ENCODE assay signal across 8 cellular contexts in genomic region chr1:220044683-220045355, GRCh38. TPM values are rescaled to one million over a fixed set of nuclear protein-coding genes. Genes with fewer than 3 reads are reported as not detected.
DNase-seq lines count a peak whose midpoint lies in the region; TF ChIP-seq lines count a peak whose summit lies in the region.

No MANE protein-coding gene starts in this region.

- peak overlapping the region; percentile 82; the same call in 1 of the 2 replicates for H3K9ac ChIP-seq in HUES64 (ENCODE audit: low read depth, low read length)

- peak overlapping the region; percentile 84 for H3K27ac Mint-ChIP-seq in mesothelial cell of epicardium

- DNase-seq in BE2C (no peak), astrocyte of the spinal cord (ENCODE audit: low read depth, low spot score) (peak; percentile 8), mesothelial cell of epicardium (ENCODE audit: low spot score in 2 of 2, unreplicated experiment in 2 of 2) (no peak), thyroid gland (no peak), NCI-H446 (lab: John Stamatoyannopoulos, UW) (no peak), NCI-H446 treated with DMSO at 0.1 percent for 48 hours (lab: John Stamatoyannopoulos, UW) (no peak), SHP77 treated with DMSO at 0.1 percent for 48 hours (lab: John Stamatoyannopoulos, UW) (no peak)

- H3K27me3 ChIP-seq in BE2C (no peaks in the 10 kb centered on the region), HUES64 (ENCODE audit: insufficient read depth, low read length) (no peaks in the 10 kb centered on the region), thyroid gland (no peaks in the 10 kb centered on the region)

- no peak overlapping the region for H3K27ac ChIP-seq in HUES64 (ENCODE audit: low read depth, low read length)
- no peak overlapping the region for H3K27ac ChIP-seq in thyroid gland

- H3K4me3 ChIP-seq in BE2C (ENCODE audit: low read depth, low read length) (peak overlapping the region; percentile 95), HUES64 (ENCODE audit: low read length) (peak overlapping the region; percentile 71), astrocyte of the spinal cord (ENCODE audit: low read depth, low read length) (peak overlapping the region; percentile 99), thyroid gland (replicated peaks in 1 of 3) (no peak overlapping the region)

- TF ChIP-seq CTCF in BE2C (IDR thresholded peaks at IDR 0.05; ENCODE audit: low read depth, low read length) = no peak
- TF ChIP-seq CTCF in astrocyte of the spinal cord (IDR thresholded peaks at IDR 0.05; ENCODE audit: low read depth, low read length) = no peak
- no peak for TF ChIP-seq CTCF in mesothelial cell of epicardium (IDR thresholded peaks at IDR 0.05; ENCODE audit: unreplicated experiment)
- TF ChIP-seq CTCF in thyroid gland (IDR thresholded peaks at IDR 0.05) = no peak

- no peak for TF ChIP-seq POLR2A in thyroid gland (IDR thresholded peaks at IDR 0.05)

- H3K4me1 Mint-ChIP-seq in mesothelial cell of epicardium = peaks cover 20% of the 10 kb centered on the region

- no peaks in the 10 kb centered on the region for H3K9me3 ChIP-seq in BE2C
- H3K9me3 ChIP-seq in HUES64 (ENCODE audit: insufficient read depth, low read depth, low read length) = no peaks in the 10 kb centered on the region
- no peaks in the 10 kb centered on the region for H3K9me3 ChIP-seq in thyroid gland

- intact Hi-C loops in thyroid gland (cut with DNase I) = loop anchor here (10.0 kb wide), 1 partner anchor 50 kb away; the partner anchor contains the start of gene IARS2

- WGBS in HUES64 = 97% methylated on average over 3 of the region's 4 CpGs
- WGBS in thyroid gland, 2 donors = 86 to 88% methylated on average over 4 of the region's 4 CpGs

- no peaks in the 10 kb centered on the region for H3K9me3 Mint-ChIP-seq in mesothelial cell of epicardium

- H3K27me3 Mint-ChIP-seq in mesothelial cell of epicardium (ENCODE audit: low read depth) = no peaks in the 10 kb centered on the region

- H3K4me1 ChIP-seq in BE2C (peaks cover 5% of the 10 kb centered on the region; the same call in 1 of the 2 replicates), HUES64 (ENCODE audit: insufficient read depth, low read length) (no peaks in the 10 kb centered on the region), thyroid gland (peaks cover 4 to 13% of the 10 kb centered on the region in 2 donors)

- in situ Hi-C loops in astrocyte of the spinal cord (cut with HindIII; ENCODE audit: low sequenced_read_pairs) = no loop called here

- H3K36me3 Mint-ChIP-seq in mesothelial cell of epicardium = no peaks in the 10 kb centered on the region

- H3K36me3 ChIP-seq in BE2C = peaks cover 5% of the 10 kb centered on the region
- H3K36me3 ChIP-seq in HUES64 (ENCODE audit: insufficient read depth, low read length) = peaks cover 18% of the 10 kb centered on the region
- H3K36me3 ChIP-seq in thyroid gland = peaks cover 0 to 1% of the 10 kb centered on the region in 2 donors

- peak overlapping the region; percentile 78 for H3K4me3 Mint-ChIP-seq in mesothelial cell of epicardium

RNA-seq across cellular contexts. Expression of gene EPRS1, which starts 1.5 kb away (rescaled TPM):
- polyA plus RNA-seq in BE2C (2012; ENCODE audit: insufficient read depth, insufficient read length, low read depth) = 176 TPM
- polyA plus RNA-seq in HUES64 (2013, experiment 1 of 2) = 89.4 TPM
- 92.9 TPM for polyA plus RNA-seq in HUES64 (2013, experiment 2 of 2)
- total RNA-seq in mesothelial cell of epicardium (76.9 to 80.7 TPM (median 78.0 TPM) in 3 replicates), thyroid gland (10 to 100 TPM; 43.7 to 63.1 (median 54.8) TPM)

RNA-seq across cellular contexts. Expression of gene BPNT1, which starts 44.8 kb away (rescaled TPM):
- polyA plus RNA-seq in BE2C (2012; ENCODE audit: insufficient read depth, insufficient read length, low read depth) = 41.2 TPM
- polyA plus RNA-seq in HUES64 (2013, experiment 1 of 2) = 10.4 TPM
- 10.8 TPM for polyA plus RNA-seq in HUES64 (2013, experiment 2 of 2)
- total RNA-seq in mesothelial cell of epicardium (23.2 to 26.6 TPM (median 23.9 TPM) in 3 replicates), thyroid gland (10 to 100 TPM; 24.8 to 29.3 (median 25.1) TPM)

RNA-seq across cellular contexts. Expression of gene IARS2, which starts 49.1 kb away (rescaled TPM):
- 35.3 TPM for polyA plus RNA-seq in BE2C (2012; ENCODE audit: insufficient read depth, insufficient read length, low read depth)
- polyA plus RNA-seq in HUES64 (2013, experiment 1 of 2) = 51.1 TPM
- polyA plus RNA-seq in HUES64 (2013, experiment 2 of 2) = 54.0 TPM
- total RNA-seq in mesothelial cell of epicardium (57.0 to 60.4 TPM (median 58.4 TPM) in 3 replicates), thyroid gland (10 to 100 TPM; 59.6 to 72.6 (median 67.0) TPM)

Comparison
In these comparisons a context has a peak if more than half of its experiments do, and no peak if none do; other contexts are left out.
1. H3K4me3 ChIP-seq: peak in BE2C (single experiment), HUES64 (single experiment) and astrocyte of the spinal cord (single experiment); none in thyroid gland (0 of 3).